16 cellular contexts compared by ENCODE assay signal in the genomic region with DNA sequence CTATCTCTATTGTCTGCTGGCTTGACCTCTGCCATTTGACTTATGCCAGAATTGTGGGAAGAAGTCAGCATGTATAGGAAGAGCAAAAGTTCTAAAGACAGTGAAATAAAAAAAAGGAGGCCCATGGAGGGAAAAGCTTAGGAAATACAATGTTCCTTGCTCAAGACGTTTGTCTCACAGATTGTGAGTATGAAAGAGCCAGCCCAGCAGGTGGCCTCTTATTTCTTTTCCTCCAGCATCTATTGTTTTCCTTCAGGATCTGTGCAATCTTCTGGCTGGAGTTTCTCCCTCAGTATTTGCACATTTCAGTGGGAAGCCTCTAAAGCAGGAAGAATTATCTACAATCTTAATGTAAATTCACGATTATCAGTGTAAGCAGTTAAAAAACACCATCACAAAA. TPM values are rescaled to one million over a fixed set of nuclear protein-coding genes. Genes with fewer than 3 reads are reported as not detected.
DNase-seq lines count a peak whose midpoint lies in the region; ATAC-seq and TF ChIP-seq lines count a peak whose summit lies in the region.
"Had no signal": no experiment of that assay in that cellular context is flagged by ENCODE, and none has a peak within 500 bp of the region (broad histone marks: within the 10 kb centered on the region; RNA-seq: fewer than 3 reads in every experiment).

No MANE protein-coding gene starts in this region.

- no peak overlapping the region for H2BK15ac ChIP-seq in neuronal stem cell (ENCODE audit: low read length)

- peak overlapping the region; percentile 54 for H2BK5ac ChIP-seq in neuronal stem cell (ENCODE audit: low read length)

- H3K9me3 ChIP-seq in HAP-1 (no peaks in the 10 kb centered on the region), OCI-LY7 (ENCODE audit: low read length) (no peaks in the 10 kb centered on the region), neuronal stem cell (replicated peaks in 1 of 2; ENCODE audit: control insufficient read depth in 2 of 2, insufficient read depth in 1 of 2, low read depth in 1 of 2, low read length in 2 of 2) (no peaks in the 10 kb centered on the region)
- H3K9me3 ChIP-seq: BE2C had no signal

- CTCF ChIA-PET in OCI-LY7 (lab: Charles Lee; ENCODE audit: unreplicated experiment): no interaction called here

- H3K9me2 ChIP-seq in OCI-LY7 (ENCODE audit: insufficient read depth, low read length): no peaks in the 10 kb centered on the region

- H3K27ac Mint-ChIP-seq in endothelial cell (ENCODE audit: unreplicated experiment): peak overlapping the region; percentile 99
- no peak overlapping the region for H3K27ac Mint-ChIP-seq in activated naive CD4-positive, alpha-beta T cell treated with anti-CD3 and anti-CD28 coated beads, Interleukin-2, amount 50 U/mL, for 72 hours
- H3K27ac Mint-ChIP-seq: HFFc6 had no signal

- H3K27me3 ChIP-seq in HAP-1 (ENCODE audit: low read depth): no peaks in the 10 kb centered on the region
- H3K27me3 ChIP-seq in neuronal stem cell (ENCODE audit: control insufficient read depth in 3 of 3, insufficient read depth in 3 of 3, low read depth in 1 of 3, low read length in 3 of 3): no peaks in the 10 kb centered on the region
- H3K27me3 ChIP-seq: BE2C had no signal

- no peak overlapping the region for H2AFZ ChIP-seq in OCI-LY7 (ENCODE audit: low read length)
- H2AFZ ChIP-seq in neuronal stem cell (ENCODE audit: low read length): no peak overlapping the region

- H3K4me2 ChIP-seq in OCI-LY7 (ENCODE audit: low read length) (no peak overlapping the region), neuronal stem cell (ENCODE audit: insufficient read depth, low read length, poor library complexity, severe bottlenecking) (no peak overlapping the region)

- H3K36me3 ChIP-seq in HAP-1 (replicated peaks) (peaks cover 14% of the 10 kb centered on the region), OCI-LY7 (ENCODE audit: insufficient read depth, low read length) (peaks cover 83% of the 10 kb centered on the region), neuronal stem cell (replicated peaks in 1 of 2; ENCODE audit: control insufficient read depth in 2 of 2, insufficient read depth in 2 of 2, low read length in 2 of 2) (peaks cover 16 to 78% of the 10 kb centered on the region in 2 donors)
- H3K36me3 ChIP-seq: BE2C had no signal

- no peak overlapping the region for H3K23ac ChIP-seq in neuronal stem cell (ENCODE audit: low read depth, low read length, poor library complexity)

- no peaks in the 10 kb centered on the region for H3K79me2 ChIP-seq in OCI-LY7 (ENCODE audit: insufficient read depth, low read depth, low read length)

- in situ Hi-C loops in HAP-1 (cut with MboI; ENCODE audit: low sequenced_read_pairs): no loop called here

- no peaks in the 10 kb centered on the region for H4K20me1 ChIP-seq in OCI-LY7 (ENCODE audit: insufficient read depth, low read length)

- no peak overlapping the region for H2AK5ac ChIP-seq in neuronal stem cell (ENCODE audit: low read depth, low read length)

- no peak overlapping the region for H3K9ac ChIP-seq in neuronal stem cell (ENCODE audit: low read depth, low read length, poor library complexity)

- H3K4me3 ChIP-seq in HAP-1 (no peak overlapping the region), OCI-LY7 (ENCODE audit: low read depth, low read length, poor library complexity, severe bottlenecking) (no peak overlapping the region), neuronal stem cell (ENCODE audit: low read length in 2 of 2) (no peak overlapping the region)

- no peak overlapping the region for H4K91ac ChIP-seq in neuronal stem cell (ENCODE audit: low read depth, low read length, poor library complexity)

- peaks cover 12% of the 10 kb centered on the region for H3K27me3 Mint-ChIP-seq in endothelial cell (ENCODE audit: unreplicated experiment)
- H3K27me3 Mint-ChIP-seq: CD4-positive, alpha-beta memory T cell had no signal

- whole genome bisulfite sequencing in neuronal stem cell (ENCODE audit: extremely low coverage in 2 of 2, insufficient read length in 2 of 2, insufficient replicate concordance in 1 of 2), 2 donors: no CpG with 5 or more reads among the region's 2 CpGs

- H4K8ac ChIP-seq in neuronal stem cell (ENCODE audit: low read depth, low read length): no peak overlapping the region

- peak overlapping the region; percentile 23 for H3K4me3 Mint-ChIP-seq in endothelial cell (ENCODE audit: unreplicated experiment)
- H3K4me3 Mint-ChIP-seq: CD4-positive, alpha-beta memory T cell; HFFc6 had no signal

- H3K4me1 Mint-ChIP-seq in endothelial cell (ENCODE audit: unreplicated experiment): peaks cover 52% of the 10 kb centered on the region

- BruUV-seq in OCI-LY7 (replicated peaks; lab: Mats Ljungman, UMichigan): TSS peak; percentile 13

- H3K18ac ChIP-seq in neuronal stem cell (ENCODE audit: low read length): no peak overlapping the region

- peak; percentile 27 to 38 for DNase-seq in HAP-1 (ENCODE audit: low spot score in 2 of 2)
- DNase-seq in OCI-LY7 (ENCODE audit: low spot score): no peak
- DNase-seq in endothelial cell (ENCODE audit: low spot score): no peak
- peak; percentile 26 for DNase-seq in neuronal stem cell (ENCODE audit: low spot score)
- DNase-seq in DMS 273 (lab: John Stamatoyannopoulos, UW; ENCODE audit: unreplicated experiment): no peak
- no peak for DNase-seq in DMS153 (lab: John Stamatoyannopoulos, UW)
- DNase-seq in activated naive CD4-positive, alpha-beta T cell treated with anti-CD3 and anti-CD28 coated beads, Interleukin-2, amount 50 U/mL, for 72 hours (ENCODE audit: low spot score in 2 of 2): no peak
- DNase-seq: BE2C; CD4-positive, alpha-beta memory T cell; DND-41; GF-D8; GOT3; HCEC 1CT; HFFc6 had no signal

- no peak for ATAC-seq in activated naive CD4-positive, alpha-beta T cell treated with anti-CD3 and anti-CD28 coated beads, Interleukin-2, amount 50 U/mL, for 72 hours

- no peaks in the 10 kb centered on the region for H3K9me3 Mint-ChIP-seq in endothelial cell (ENCODE audit: unreplicated experiment)
- no peaks in the 10 kb centered on the region for H3K9me3 Mint-ChIP-seq in activated naive CD4-positive, alpha-beta T cell treated with anti-CD3 and anti-CD28 coated beads, Interleukin-2, amount 50 U/mL, for 72 hours
- H3K9me3 Mint-ChIP-seq: HFFc6 had no signal

- POLR2A ChIA-PET in OCI-LY7 (lab: Charles Lee): no interaction called here

- H3K4ac ChIP-seq in neuronal stem cell (ENCODE audit: low read length): no peak overlapping the region

- H3K14ac ChIP-seq in neuronal stem cell (ENCODE audit: low read length): no peak overlapping the region

- H2BK12ac ChIP-seq in neuronal stem cell (ENCODE audit: low read length): no peak overlapping the region

- TF ChIP-seq CTCF in OCI-LY7 (conservative IDR thresholded peaks at IDR 0.05; ENCODE audit: low read length) (no peak), endothelial cell (IDR thresholded peaks at IDR 0.05; ENCODE audit: unreplicated experiment) (no peak)

- no peak overlapping the region for H2BK120ac ChIP-seq in neuronal stem cell (ENCODE audit: low read depth, low read length)

- H3K36me3 Mint-ChIP-seq in endothelial cell (ENCODE audit: low read depth, unreplicated experiment): peaks cover 50% of the 10 kb centered on the region
- H3K36me3 Mint-ChIP-seq in activated naive CD4-positive, alpha-beta T cell treated with anti-CD3 and anti-CD28 coated beads, Interleukin-2, amount 50 U/mL, for 72 hours: peaks cover 6 to 7% of the 10 kb centered on the region in 2 donors

- no peak overlapping the region for H3K27ac ChIP-seq in OCI-LY7 (ENCODE audit: low read depth, low read length, poor library complexity, severe bottlenecking)
- H3K27ac ChIP-seq in neuronal stem cell (replicated peaks; ENCODE audit: low read length): peak overlapping the region; percentile 77
- H3K27ac ChIP-seq: C4-2B had no signal

- intact Hi-C loops in OCI-LY7 (cut with micrococcal nuclease; ENCODE audit: unreplicated experiment): no loop called here

- H3K4me1 ChIP-seq in HAP-1 (no peaks in the 10 kb centered on the region; the same call in 1 of the 2 replicates), OCI-LY7 (ENCODE audit: insufficient read depth, low read length, poor library complexity, severe bottlenecking) (no peaks in the 10 kb centered on the region), neuronal stem cell (ENCODE audit: control insufficient read depth in 2 of 2, insufficient read depth in 1 of 2, low read depth in 1 of 2, low read length in 2 of 2) (peaks cover 17 to 20% of the 10 kb centered on the region in 2 donors)
- H3K4me1 ChIP-seq: BE2C had no signal

- H3K79me1 ChIP-seq in neuronal stem cell (ENCODE audit: low read depth, low read length): peaks cover 3% of the 10 kb centered on the region

RNA-seq across cellular contexts. Expression of a gene that starts 43.7 kb away (rescaled TPM):
- total RNA-seq in OCI-LY7 (2014; rRNA removed; shearing (Covaris generic)): 50.8 and 53.1 TPM in 2 replicates
- 53.6 and 63.6 TPM in 2 replicates for total RNA-seq in OCI-LY7 (2022)
- 135 TPM for total RNA-seq in endothelial cell (ENCODE audit: unreplicated experiment)
- polyA plus RNA-seq in neuronal stem cell (2013, experiment 1 of 2): 39.5 TPM
- 37.0 TPM for polyA plus RNA-seq in neuronal stem cell (2013, experiment 2 of 2)
- 10 to 100 TPM; 21.7 to 40.5 TPM for total RNA-seq in activated naive CD4-positive, alpha-beta T cell treated with anti-CD3 and anti-CD28 coated beads, Interleukin-2, amount 50 U/mL, for 72 hours

RNA-seq across cellular contexts. Expression of a gene that starts 43.8 kb away (rescaled TPM):
- 60.3 and 71.5 TPM in 2 replicates for total RNA-seq in OCI-LY7 (2014; rRNA removed; shearing (Covaris generic))
- 50.5 and 65.3 TPM in 2 replicates for total RNA-seq in OCI-LY7 (2022)
- 33.2 TPM for total RNA-seq in endothelial cell (ENCODE audit: unreplicated experiment)
- 64.4 TPM for polyA plus RNA-seq in neuronal stem cell (2013, experiment 1 of 2)
- polyA plus RNA-seq in neuronal stem cell (2013, experiment 2 of 2): 64.4 TPM
- 10 to 100 TPM; 47.8 to 71.1 TPM for total RNA-seq in activated naive CD4-positive, alpha-beta T cell treated with anti-CD3 and anti-CD28 coated beads, Interleukin-2, amount 50 U/mL, for 72 hours

RNA-seq across cellular contexts. Expression of a gene that starts 57.9 kb away (rescaled TPM):
- not detected in 2 replicates for total RNA-seq in OCI-LY7 (2014; rRNA removed; shearing (Covaris generic))
- total RNA-seq in OCI-LY7 (2022) (not detected in 2 replicates), endothelial cell (ENCODE audit: unreplicated experiment) (not detected)
- 0.07 TPM for polyA plus RNA-seq in neuronal stem cell (2013, experiment 1 of 2)
- 0.08 TPM for polyA plus RNA-seq in neuronal stem cell (2013, experiment 2 of 2)
- total RNA-seq in activated naive CD4-positive, alpha-beta T cell treated with anti-CD3 and anti-CD28 coated beads, Interleukin-2, amount 50 U/mL, for 72 hours: not detected
- total RNA-seq: CD4-positive, alpha-beta memory T cell; HFFc6; HT-29 had no signal
- polyA plus RNA-seq: CD4-positive, alpha-beta memory T cell had no signal

Comparison
In these comparisons a context has a peak if more than half of its experiments do, and no peak if none do; other contexts are left out.
1. DNase-seq: peak in HAP-1 (2 of 2) and neuronal stem cell (single experiment); none in OCI-LY7 (single experiment), endothelial cell (single experiment), DMS 273 (single experiment), DMS153 (single experiment) and activated naive CD4-positive, alpha-beta T cell treated with anti-CD3 and anti-CD28 coated beads, Interleukin-2, amount 50 U/mL, for 72 hours (0 of 2).